In genomic region chr6:27505209-27506027, GRCh38 we compare ENCODE assay signal across 8 cellular contexts. TPM values are rescaled to one million over a fixed set of nuclear protein-coding genes. Genes with fewer than 3 reads are reported as not detected.
DNase-seq lines count a peak whose midpoint lies in the region; ATAC-seq and FAIRE-seq lines count a peak whose summit lies in the region.

No MANE protein-coding gene starts in this region.

- no peaks in the 10 kb centered on the region for H3K4me1 ChIP-seq in NT2/D1 (ENCODE audit: insufficient read depth, insufficient read length)

- FAIRE-seq in HTR-8/SVneo (lab: Jason Lieb, UNC), result no peak

- H3K27ac Mint-ChIP-seq in activated T-cell treated with anti-CD3 and anti-CD28 coated beads, Interleukin-2, amount 50 U/mL, for 72 hours, result peak overlapping the region; percentile 61
- peak overlapping the region; percentile 83 for H3K27ac Mint-ChIP-seq in stimulated activated effector memory CD8-positive, alpha-beta T cell treated with anti-CD3 and anti-CD28 coated beads, Interleukin-12 subunit alpha, Interleukin-12 subunit beta, amount 100 ng/mL, for 72 hours

- peak; percentile 30 to 47 for ATAC-seq in activated T-cell treated with anti-CD3 and anti-CD28 coated beads, Interleukin-2, amount 50 U/mL, for 72 hours (replicated peaks in 1 of 2)
- ATAC-seq in stimulated activated effector memory CD8-positive, alpha-beta T cell treated with anti-CD3 and anti-CD28 coated beads, Interleukin-12 subunit alpha, Interleukin-12 subunit beta, amount 100 ng/mL, for 72 hours, result peak; percentile 36

- no peak overlapping the region for H3K4me3 ChIP-seq in NT2/D1 (ENCODE audit: insufficient read length, low read depth)

- no peaks in the 10 kb centered on the region for H3K27me3 ChIP-seq in NT2/D1 (ENCODE audit: insufficient read depth, insufficient read length)

- H3K9ac ChIP-seq in NT2/D1 (ENCODE audit: insufficient read length, low read depth), result no peak overlapping the region

- no peaks in the 10 kb centered on the region for H3K9me3 ChIP-seq in NT2/D1 (ENCODE audit: insufficient read depth, low read length)

- peaks cover 22% of the 10 kb centered on the region for H3K27me3 Mint-ChIP-seq in activated T-cell treated with anti-CD3 and anti-CD28 coated beads, Interleukin-2, amount 50 U/mL, for 72 hours (ENCODE audit: low read depth)

- peaks cover 0 to 1% of the 10 kb centered on the region in 2 donors for H3K36me3 Mint-ChIP-seq in activated T-cell treated with anti-CD3 and anti-CD28 coated beads, Interleukin-2, amount 50 U/mL, for 72 hours (ENCODE audit: insufficient read depth in 2 of 2)
- H3K36me3 Mint-ChIP-seq in stimulated activated effector memory CD8-positive, alpha-beta T cell treated with anti-CD3 and anti-CD28 coated beads, Interleukin-12 subunit alpha, Interleukin-12 subunit beta, amount 100 ng/mL, for 72 hours, result peaks cover 24% of the 10 kb centered on the region

- no peaks in the 10 kb centered on the region for H3K9me3 Mint-ChIP-seq in activated T-cell treated with anti-CD3 and anti-CD28 coated beads, Interleukin-2, amount 50 U/mL, for 72 hours
- no peaks in the 10 kb centered on the region for H3K9me3 Mint-ChIP-seq in stimulated activated effector memory CD8-positive, alpha-beta T cell treated with anti-CD3 and anti-CD28 coated beads, Interleukin-12 subunit alpha, Interleukin-12 subunit beta, amount 100 ng/mL, for 72 hours

- no peaks in the 10 kb centered on the region for H3K36me3 ChIP-seq in NT2/D1 (ENCODE audit: insufficient read depth, insufficient read length, low read length)

- H3K4me3 Mint-ChIP-seq in activated T-cell treated with anti-CD3 and anti-CD28 coated beads, Interleukin-2, amount 50 U/mL, for 72 hours, result peak overlapping the region in 1 of 2 donors; percentile 19
- H3K4me3 Mint-ChIP-seq in stimulated activated effector memory CD8-positive, alpha-beta T cell treated with anti-CD3 and anti-CD28 coated beads, Interleukin-12 subunit alpha, Interleukin-12 subunit beta, amount 100 ng/mL, for 72 hours, result no peak overlapping the region

- peaks cover 42% of the 10 kb centered on the region for H3K4me1 Mint-ChIP-seq in activated T-cell treated with anti-CD3 and anti-CD28 coated beads, Interleukin-2, amount 50 U/mL, for 72 hours (ENCODE audit: low read depth)
- H3K4me1 Mint-ChIP-seq in stimulated activated effector memory CD8-positive, alpha-beta T cell treated with anti-CD3 and anti-CD28 coated beads, Interleukin-12 subunit alpha, Interleukin-12 subunit beta, amount 100 ng/mL, for 72 hours, result peaks cover 26% of the 10 kb centered on the region

- peak; percentile 68 for DNase-seq in NCI-H510A treated with DMSO at 0.1 percent for 48 hours (lab: John Stamatoyannopoulos, UW)
- no peak for DNase-seq in NCI-H510A (lab: John Stamatoyannopoulos, UW)
- DNase-seq in NT2/D1 (ENCODE audit: low read depth, low spot score), result peak; percentile 68
- DNase-seq in activated T-cell treated with anti-CD3 and anti-CD28 coated beads, Interleukin-2, amount 50 U/mL, for 72 hours, result peak; percentile 36 to 41
- peak; percentile 84 for DNase-seq in iPS DF 4.7 (ENCODE audit: extremely low read depth, low spot score)
- DNase-seq in stimulated activated effector memory CD8-positive, alpha-beta T cell treated with anti-CD3 and anti-CD28 coated beads, Interleukin-12 subunit alpha, Interleukin-12 subunit beta, amount 100 ng/mL, for 72 hours (ENCODE audit: low spot score in 2 of 2), result peak; percentile 20 to 75
- no peak for DNase-seq in GF-D8 (lab: John Stamatoyannopoulos, UW)
- no peak for DNase-seq in HTR-8/SVneo (ENCODE audit: insufficient read length, low spot score)

RNA-seq across cellular contexts. Expression of gene ZNF184, which starts 32.5 kb away (rescaled TPM):
- 10 to 100 TPM; 12.3 to 13.1 TPM for total RNA-seq in activated T-cell treated with anti-CD3 and anti-CD28 coated beads, Interleukin-2, amount 50 U/mL, for 72 hours

Comparison
In these comparisons a context has a peak if more than half of its experiments do, and no peak if none do; other contexts are left out.
1. DNase-seq: peak in NCI-H510A treated with DMSO at 0.1 percent for 48 hours (single experiment), NT2/D1 (single experiment), activated T-cell treated with anti-CD3 and anti-CD28 coated beads, Interleukin-2, amount 50 U/mL, for 72 hours (2 of 2), iPS DF 4.7 (single experiment) and stimulated activated effector memory CD8-positive, alpha-beta T cell treated with anti-CD3 and anti-CD28 coated beads, Interleukin-12 subunit alpha, Interleukin-12 subunit beta, amount 100 ng/mL, for 72 hours (2 of 2); none in NCI-H510A (single experiment), GF-D8 (single experiment) and HTR-8/SVneo (single experiment).